11 cellular contexts compared by ENCODE assay signal in the genomic region with DNA sequence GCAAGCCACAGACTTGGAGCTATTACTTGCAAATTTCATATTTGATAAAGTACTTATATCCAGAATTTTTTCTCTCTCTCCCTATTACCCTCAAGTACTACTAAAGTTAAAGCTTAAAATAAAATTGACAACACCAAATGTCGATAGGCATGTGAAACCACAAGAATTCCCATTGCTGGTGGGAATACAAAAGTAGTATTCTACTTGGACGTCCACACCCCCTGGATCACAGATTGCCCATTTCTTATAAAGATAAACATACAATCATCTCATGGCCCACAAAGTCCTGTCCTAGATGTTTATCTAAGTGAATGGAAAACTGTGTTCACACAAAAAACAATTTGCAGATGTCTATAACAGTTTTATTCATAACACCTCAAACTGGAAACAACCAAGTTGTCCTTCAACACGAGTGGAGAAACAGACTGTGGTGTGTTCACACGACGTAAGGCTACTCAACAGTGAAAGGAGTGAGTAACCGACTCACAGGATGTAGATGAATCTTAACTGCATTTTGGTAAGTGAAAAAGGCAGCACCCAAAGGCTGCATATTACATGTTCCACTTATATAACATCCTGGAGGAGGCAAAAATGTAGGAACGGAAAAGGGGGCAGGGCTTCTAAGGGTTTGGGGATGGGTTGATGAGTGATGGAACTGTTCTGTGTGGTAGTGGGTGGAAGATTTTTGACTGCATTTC.
DNase-seq lines count a peak whose midpoint lies in the region; ATAC-seq and TF ChIP-seq lines count a peak whose summit lies in the region.
"Had no signal": no experiment of that assay in that cellular context is flagged by ENCODE, and none has a peak within 500 bp of the region (broad histone marks: within the 10 kb centered on the region; RNA-seq: fewer than 3 reads in every experiment).

No MANE protein-coding gene starts in this region.

- in situ Hi-C loops in GM13976 (cut with MboI; ENCODE audit: low sequenced_read_pairs, unreplicated experiment), result no loop called here

- no peaks in the 10 kb centered on the region for H3K27me3 ChIP-seq in muscle layer of duodenum (ENCODE audit: low read depth, low read length)
- H3K27me3 ChIP-seq: BLaER1 treated with 17β-estradiol and CSF1 and Interleukin-3, amounts not matched to agents 10 nM and 100 nM had no signal

- H3K4me3 Mint-ChIP-seq in HFFc6 (no peak overlapping the region; the same call in 1 of the 2 replicates), type B pancreatic cell (no peak overlapping the region)
- H3K4me3 Mint-ChIP-seq in activated T-helper 17 cell treated with anti-CD3 and anti-CD28 coated beads, Interleukin-2, amount 50 U/mL, for 72 hours, result no peak overlapping the region
- H3K4me3 Mint-ChIP-seq: memory B cell had no signal

- no peaks in the 10 kb centered on the region for H3K36me3 Mint-ChIP-seq in HFFc6 (ENCODE audit: low read depth)
- H3K36me3 Mint-ChIP-seq in activated T-helper 17 cell treated with anti-CD3 and anti-CD28 coated beads, Interleukin-2, amount 50 U/mL, for 72 hours (ENCODE audit: low read depth), result no peaks in the 10 kb centered on the region
- no peaks in the 10 kb centered on the region for H3K36me3 Mint-ChIP-seq in type B pancreatic cell
- H3K36me3 Mint-ChIP-seq: memory B cell had no signal

- H3K4me3 ChIP-seq in muscle layer of duodenum (ENCODE audit: low read depth in 1 of 2, low read length in 2 of 2), result no peak overlapping the region
- H3K4me3 ChIP-seq: BLaER1 treated with 17β-estradiol and CSF1 and Interleukin-3, amounts not matched to agents 10 nM and 100 nM; psoas muscle had no signal

- TF ChIP-seq CTCF in HFFc6 (IDR thresholded peaks at IDR 0.05) (no peak), GM13976 (IDR thresholded peaks at IDR 0.05; ENCODE audit: borderline replicate concordance, control extremely low read depth, extremely low read depth, insufficient read depth, missing control alignments) (no peak), type B pancreatic cell (conservative IDR thresholded peaks at IDR 0.05) (no peak)

- H3K4me1 ChIP-seq in muscle layer of duodenum (ENCODE audit: control insufficient read depth in 1 of 2, insufficient read depth in 2 of 2, low read length in 2 of 2), result peaks cover 4 to 9% of the 10 kb centered on the region in 2 donors

- ATAC-seq in activated T-helper 17 cell treated with anti-CD3 and anti-CD28 coated beads, Interleukin-2, amount 50 U/mL, for 72 hours (replicated peaks), result peak; percentile 24
- no peak for ATAC-seq in esophagus mucosa

- peaks cover 18% of the 10 kb centered on the region for H3K4me1 Mint-ChIP-seq in HFFc6 (ENCODE audit: low read depth)
- no peaks in the 10 kb centered on the region for H3K4me1 Mint-ChIP-seq in activated T-helper 17 cell treated with anti-CD3 and anti-CD28 coated beads, Interleukin-2, amount 50 U/mL, for 72 hours
- no peaks in the 10 kb centered on the region for H3K4me1 Mint-ChIP-seq in type B pancreatic cell (ENCODE audit: unreplicated experiment)
- H3K4me1 Mint-ChIP-seq: memory B cell had no signal

- H3K27ac ChIP-seq in muscle layer of duodenum (ENCODE audit: low read length), result peak overlapping the region; percentile 12
- H3K27ac ChIP-seq: BLaER1 treated with 17β-estradiol and CSF1 and Interleukin-3, amounts not matched to agents 10 nM and 100 nM; psoas muscle had no signal

- no peaks in the 10 kb centered on the region for H3K36me3 ChIP-seq in muscle layer of duodenum (ENCODE audit: control insufficient read depth in 1 of 2, insufficient read depth in 2 of 2, low read length in 2 of 2)
- H3K36me3 ChIP-seq: BLaER1 treated with 17β-estradiol and CSF1 and Interleukin-3, amounts not matched to agents 10 nM and 100 nM had no signal

- peak; percentile 28 for DNase-seq in ELR (ENCODE audit: low read depth)
- no peak for DNase-seq in HFFc6
- DNase-seq in GM13976 (ENCODE audit: low spot score), result no peak
- no peak for DNase-seq in GF-D8 (lab: John Stamatoyannopoulos, UW)
- DNase-seq in type B pancreatic cell (ENCODE audit: extremely low spot score, unreplicated experiment), result no peak

- H3K27ac Mint-ChIP-seq in HFFc6 (peak overlapping the region; percentile 34), type B pancreatic cell (no peak overlapping the region)
- no peak overlapping the region for H3K27ac Mint-ChIP-seq in activated T-helper 17 cell treated with anti-CD3 and anti-CD28 coated beads, Interleukin-2, amount 50 U/mL, for 72 hours
- H3K27ac Mint-ChIP-seq: memory B cell had no signal

- H3K9me3 ChIP-seq in muscle layer of duodenum (ENCODE audit: control insufficient read depth in 1 of 2, low read length in 2 of 2), result no peaks in the 10 kb centered on the region
- H3K9me3 ChIP-seq: BLaER1 treated with 17β-estradiol and CSF1 and Interleukin-3, amounts not matched to agents 10 nM and 100 nM; psoas muscle had no signal

- no peaks in the 10 kb centered on the region for H3K27me3 Mint-ChIP-seq in HFFc6 (ENCODE audit: insufficient read depth)
- H3K27me3 Mint-ChIP-seq in activated T-helper 17 cell treated with anti-CD3 and anti-CD28 coated beads, Interleukin-2, amount 50 U/mL, for 72 hours, result peaks cover 24% of the 10 kb centered on the region
- peaks cover 5% of the 10 kb centered on the region for H3K27me3 Mint-ChIP-seq in type B pancreatic cell

- no peaks in the 10 kb centered on the region for H3K9me3 Mint-ChIP-seq in HFFc6
- no peaks in the 10 kb centered on the region for H3K9me3 Mint-ChIP-seq in activated T-helper 17 cell treated with anti-CD3 and anti-CD28 coated beads, Interleukin-2, amount 50 U/mL, for 72 hours
- H3K9me3 Mint-ChIP-seq in type B pancreatic cell, result no peaks in the 10 kb centered on the region
- H3K9me3 Mint-ChIP-seq: memory B cell had no signal
